Comparison of ENCODE assay signal across 8 cellular contexts in genomic region chr18:3665780-3666525, GRCh38.
DNase-seq lines count a peak whose midpoint lies in the region; ATAC-seq and TF ChIP-seq lines count a peak whose summit lies in the region.

No MANE protein-coding gene starts in this region.

- H3K9me3 Mint-ChIP-seq in activated naive CD8-positive, alpha-beta T cell treated with anti-CD3 and anti-CD28 coated beads, Interleukin-2, amount 10 ng/mL, durations not matched to agents 7 days and 5 days: no peaks in the 10 kb centered on the region

- peak in 1 of 2 donors; percentile 27 for TF ChIP-seq POLR2A in thyroid gland (IDR thresholded peaks at IDR 0.05)

- peak overlapping the region; percentile 22 for H3K4me2 ChIP-seq in parathyroid adenoma (ENCODE audit: low read length)

- no peaks in the 10 kb centered on the region for H3K36me3 ChIP-seq in parathyroid adenoma (ENCODE audit: control insufficient read depth, insufficient read depth, low read length)
- H3K36me3 ChIP-seq in thyroid gland: no peaks in the 10 kb centered on the region

- TF ChIP-seq CTCF in AG09309 (IDR thresholded peaks at IDR 0.05; ENCODE audit: control insufficient read depth, insufficient read depth, low read depth, low read length, missing control alignments) (peak; percentile 86), parathyroid adenoma (IDR thresholded peaks at IDR 0.05) (peak; percentile 97), thyroid gland (IDR thresholded peaks at IDR 0.05) (peak; percentile 91 to 96 (median 94))

- H3K27ac ChIP-seq in parathyroid adenoma (no peak overlapping the region), thyroid gland (peak overlapping the region; percentile 63 to 88 (median 81))

- H3K27me3 Mint-ChIP-seq in activated naive CD8-positive, alpha-beta T cell treated with anti-CD3 and anti-CD28 coated beads, Interleukin-2, amount 10 ng/mL, durations not matched to agents 7 days and 5 days: peaks cover 5% of the 10 kb centered on the region

- H3K79me2 ChIP-seq in parathyroid adenoma: no peaks in the 10 kb centered on the region

- H3K4me3 ChIP-seq in AG09309 (ENCODE audit: control insufficient read depth, low read depth, low read length) (no peak overlapping the region), parathyroid adenoma (ENCODE audit: low read depth, low read length) (no peak overlapping the region), thyroid gland (replicated peaks in 1 of 3) (peak overlapping the region in 1 of 3 donors; percentile 3)

- no peaks in the 10 kb centered on the region for H3K9me3 ChIP-seq in parathyroid adenoma (ENCODE audit: control insufficient read depth, low read length)
- no peaks in the 10 kb centered on the region for H3K9me3 ChIP-seq in thyroid gland

- intact Hi-C loops in cardiac septum (cut with DNase I) (loop anchor here (2.0 to 5.0 kb wide), 3 partner anchors 74 to 385 kb away; partner anchors contain the start of gene TGIF1), thyroid gland (cut with DNase I) (no loop called here)

- ATAC-seq in activated naive CD8-positive, alpha-beta T cell treated with anti-CD3 and anti-CD28 coated beads, Interleukin-2, amount 10 ng/mL, durations not matched to agents 7 days and 5 days (ENCODE audit: low read depth): peak; percentile 70

- H2AFZ ChIP-seq in parathyroid adenoma: peak overlapping the region; percentile 56

- POLR2A ChIA-PET in activated naive CD8-positive, alpha-beta T cell treated with anti-CD3 and anti-CD28 coated beads, Interleukin-2, amount 10 ng/mL, durations not matched to agents 7 days and 5 days (lab: Charles Lee): interaction anchor here (1.0 to 3.3 kb wide), 3 partner anchors 72 to 385 kb away, joined by 3 to 21 read pairs (median 3); no protein-coding TSS in a partner anchor

- H3K4me1 ChIP-seq in parathyroid adenoma: no peaks in the 10 kb centered on the region
- H3K4me1 ChIP-seq in thyroid gland: peaks cover 12 to 24% of the 10 kb centered on the region in 2 donors

- peak; percentile 67 for DNase-seq in AG09309 (ENCODE audit: low read depth)
- peak; percentile 60 for DNase-seq in GM19240 (ENCODE audit: insufficient read length, low spot score)
- peak; percentile 61 for DNase-seq in MV-4-11 (lab: John Stamatoyannopoulos, UW)
- DNase-seq in SKM-1 treated with dmso at 0.1 percent for 144 hours (lab: John Stamatoyannopoulos, UW; ENCODE audit: unreplicated experiment): peak; percentile 52
- DNase-seq in activated naive CD8-positive, alpha-beta T cell treated with anti-CD3 and anti-CD28 coated beads, Interleukin-2, amount 10 ng/mL, durations not matched to agents 7 days and 5 days: peak; percentile 75
- peak; percentile 85 for DNase-seq in cardiac septum (ENCODE audit: low spot score)
- DNase-seq in thyroid gland: peak; percentile 77 to 81

- peak overlapping the region; percentile 44 for H3K27ac Mint-ChIP-seq in activated naive CD8-positive, alpha-beta T cell treated with anti-CD3 and anti-CD28 coated beads, Interleukin-2, amount 10 ng/mL, durations not matched to agents 7 days and 5 days

- 2 to 7% methylated on average over 20 of the region's 20 CpGs for WGBS in thyroid gland, 2 donors

- H3K36me3 Mint-ChIP-seq in activated naive CD8-positive, alpha-beta T cell treated with anti-CD3 and anti-CD28 coated beads, Interleukin-2, amount 10 ng/mL, durations not matched to agents 7 days and 5 days: no peaks in the 10 kb centered on the region

- H3K27me3 ChIP-seq in parathyroid adenoma (ENCODE audit: control insufficient read depth, insufficient read depth, low read length) (no peaks in the 10 kb centered on the region), thyroid gland (no peaks in the 10 kb centered on the region)

- H3K9ac ChIP-seq in parathyroid adenoma: no peak overlapping the region

- peak overlapping the region; percentile 62 for H3K4me3 Mint-ChIP-seq in activated naive CD8-positive, alpha-beta T cell treated with anti-CD3 and anti-CD28 coated beads, Interleukin-2, amount 10 ng/mL, durations not matched to agents 7 days and 5 days

- H3K4me1 Mint-ChIP-seq in activated naive CD8-positive, alpha-beta T cell treated with anti-CD3 and anti-CD28 coated beads, Interleukin-2, amount 10 ng/mL, durations not matched to agents 7 days and 5 days: peaks cover 16% of the 10 kb centered on the region
